Comparison of ENCODE assay signal across 11 cellular contexts in genomic region chr12:104722541-104723534, GRCh38.
DNase-seq lines count a peak whose midpoint lies in the region; ATAC-seq and TF ChIP-seq lines count a peak whose summit lies in the region.
"Had no signal": no experiment of that assay in that cellular context is flagged by ENCODE, and none has a peak within 500 bp of the region (broad histone marks: within the 10 kb centered on the region; RNA-seq: fewer than 3 reads in every experiment).

No MANE protein-coding gene starts in this region.

- POLR2A ChIA-PET in CD8-positive, alpha-beta memory T cell (lab: Charles Lee), result interaction anchor here (0.5 kb wide), 1 partner anchor 39 kb away, joined by 4 read pairs; no protein-coding TSS in a partner anchor

- H3K4me1 ChIP-seq in CD8-positive, alpha-beta memory T cell (ENCODE audit: insufficient read depth, low read length), result peaks cover 51% of the 10 kb centered on the region

- H3K9me3 ChIP-seq in CD8-positive, alpha-beta memory T cell (ENCODE audit: low read length), result no peaks in the 10 kb centered on the region
- H3K9me3 ChIP-seq in WERI-Rb-1 (ENCODE audit: severe bottlenecking), result no peaks in the 10 kb centered on the region

- peaks cover 74 to 95% (median 81%) of the 10 kb centered on the region in 3 donors for H3K4me1 Mint-ChIP-seq in CD8-positive, alpha-beta memory T cell

- peak in 1 of 5 donors; percentile 7 for DNase-seq in CD8-positive, alpha-beta memory T cell
- DNase-seq in NCI-H82 treated with DMSO at 0.1 percent for 48 hours (lab: John Stamatoyannopoulos, UW; ENCODE audit: unreplicated experiment) (peak; percentile 24), left kidney (ENCODE audit: low read depth, low spot score) (peak; percentile 89), WERI-Rb-1 (no peak)
- no peak for DNase-seq in stimulated activated CD4-positive, alpha-beta T cell treated with anti-CD3 and anti-CD28 coated beads, Interleukin-4, amount 100 ng/mL, for 24 hours
- DNase-seq: NCI-H1930; stimulated activated CD4-positive, alpha-beta T cell treated with anti-CD3 and anti-CD28 coated beads, Interleukin-12 subunit alpha, Interleukin-12 subunit beta, amount 100 ng/mL, for 4 hours; T-helper 9 cell had no signal

- H3K9me3 Mint-ChIP-seq in CD8-positive, alpha-beta memory T cell, result no peaks in the 10 kb centered on the region

- H3K36me3 ChIP-seq in CD8-positive, alpha-beta memory T cell (ENCODE audit: insufficient read depth, low read length), result no peaks in the 10 kb centered on the region
- H3K36me3 ChIP-seq in WERI-Rb-1, result no peaks in the 10 kb centered on the region

- CTCF ChIA-PET in CD8-positive, alpha-beta memory T cell (lab: Charles Lee), result interaction anchor here (1.4 kb wide), 1 partner anchor 75 kb away, joined by 3 read pairs; no protein-coding TSS in a partner anchor

- H3K27ac ChIP-seq in CD8-positive, alpha-beta memory T cell (ENCODE audit: low read depth, low read length), result no peak overlapping the region
- H3K27ac ChIP-seq in WERI-Rb-1, result no peak overlapping the region

- no peaks in the 10 kb centered on the region for H3K27me3 Mint-ChIP-seq in CD8-positive, alpha-beta memory T cell

- H3K27ac Mint-ChIP-seq in CD8-positive, alpha-beta memory T cell, result peak overlapping the region; percentile 50 to 95 (median 91)

- H3K4me3 ChIP-seq in CD8-positive, alpha-beta memory T cell (ENCODE audit: low read length), result no peak overlapping the region
- H3K4me3 ChIP-seq in WERI-Rb-1 (ENCODE audit: low read depth, low read length), result no peak overlapping the region

- no peak for TF ChIP-seq CTCF in WERI-Rb-1 (IDR thresholded peaks at IDR 0.05; ENCODE audit: low read depth, low read length)

- peaks cover 0 to 11% (median 0%) of the 10 kb centered on the region in 3 donors for H3K36me3 Mint-ChIP-seq in CD8-positive, alpha-beta memory T cell

- H3K27me3 ChIP-seq in CD8-positive, alpha-beta memory T cell (ENCODE audit: insufficient read depth, low read length, poor library complexity, severe bottlenecking), result no peaks in the 10 kb centered on the region
- H3K27me3 ChIP-seq in WERI-Rb-1 (ENCODE audit: insufficient read depth, low read depth, severe bottlenecking), result no peaks in the 10 kb centered on the region

- ATAC-seq in GM21423 (IDR thresholded peaks at IDR 0.05; ENCODE audit: unreplicated experiment) (peak; percentile 53), HG03045 (IDR thresholded peaks at IDR 0.05; ENCODE audit: unreplicated experiment) (no peak), GM21515 (IDR thresholded peaks at IDR 0.05; ENCODE audit: unreplicated experiment) (no peak)

- H3K4me3 Mint-ChIP-seq in CD8-positive, alpha-beta memory T cell, result peak overlapping the region in 2 of 7 donors; percentile 22 to 74

Comparison
In these comparisons a context has a peak if more than half of its experiments do, and no peak if none do; other contexts are left out.
1. DNase-seq: peak in NCI-H82 treated with DMSO at 0.1 percent for 48 hours (single experiment) and left kidney (single experiment); none in stimulated activated CD4-positive, alpha-beta T cell treated with anti-CD3 and anti-CD28 coated beads, Interleukin-4, amount 100 ng/mL, for 24 hours (single experiment) and WERI-Rb-1 (single experiment).